In genomic region chr10:26801274-26801673, GRCh38 we compare ENCODE assay signal across 31 cellular contexts.
"Had no signal": no experiment of that assay in that cellular context is flagged by ENCODE, and none has a peak within 500 bp of the region (broad histone marks: within the 10 kb centered on the region; RNA-seq: fewer than 3 reads in every experiment).

No MANE protein-coding gene starts in this region.

- H3K27me3 Mint-ChIP-seq: activated CD4-positive, alpha-beta T cell treated with anti-CD3 and anti-CD28 coated beads for 36 hours; activated CD8-positive, alpha-beta memory T cell treated with anti-CD3 and anti-CD28 coated beads, Interleukin-2, amount 10 ng/mL, durations not matched to agents 7 days and 5 days; naive thymus-derived CD8-positive, alpha-beta T cell had no signal

- ATAC-seq: activated CD4-positive, alpha-beta T cell treated with anti-CD3 and anti-CD28 coated beads for 36 hours; activated CD8-positive, alpha-beta memory T cell treated with anti-CD3 and anti-CD28 coated beads, Interleukin-2, amount 10 ng/mL, durations not matched to agents 7 days and 5 days; activated CD8-positive, alpha-beta T cell treated with anti-CD3 and anti-CD28 coated beads, Interleukin-2, amount 10 ng/mL, durations not matched to agents 7 days and 5 days; activated naive CD4-positive, alpha-beta T cell treated with anti-CD3 and anti-CD28 coated beads, Interleukin-2, amount 50 U/mL, for 72 hours; gastroesophageal sphincter; left cardiac atrium; left ventricle myocardium superior; naive thymus-derived CD8-positive, alpha-beta T cell had no signal

- H3K27ac ChIP-seq: cardiac muscle cell, coronary artery, gastroesophageal sphincter, hepatocyte, neural progenitor cell, right atrium auricular region, testis, transverse colon had no signal

- H3K4me3 Mint-ChIP-seq: activated CD4-positive, alpha-beta T cell treated with anti-CD3 and anti-CD28 coated beads for 36 hours; activated CD8-positive, alpha-beta memory T cell treated with anti-CD3 and anti-CD28 coated beads, Interleukin-2, amount 10 ng/mL, durations not matched to agents 7 days and 5 days; activated CD8-positive, alpha-beta T cell treated with anti-CD3 and anti-CD28 coated beads, Interleukin-2, amount 10 ng/mL, durations not matched to agents 7 days and 5 days; brain; neural progenitor cell; T-helper 2 cell treated with Interferon-gamma antibody and Interleukin-4, amounts not matched to agents 5 μg/mL and 100 μg/mL, for 36 hours had no signal

- H3K27ac Mint-ChIP-seq: activated CD8-positive, alpha-beta memory T cell treated with anti-CD3 and anti-CD28 coated beads, Interleukin-2, amount 10 ng/mL, durations not matched to agents 7 days and 5 days; activated CD8-positive, alpha-beta T cell treated with anti-CD3 and anti-CD28 coated beads, Interleukin-2, amount 10 ng/mL, durations not matched to agents 7 days and 5 days; activated T-helper 2 cell treated with anti-CD3 and anti-CD28 coated beads, Interferon-gamma antibody, Interleukin-2, Interleukin-4, amounts not matched to agents 10 μg/mL and 5 μg/mL and 100 μg/mL, durations not matched to agents 14 hours and 24 hours and 36 hours; neural progenitor cell; T-helper 2 cell treated with Interferon-gamma antibody and Interleukin-4, amounts not matched to agents 5 μg/mL and 100 μg/mL, for 36 hours had no signal

- H3K36me3 ChIP-seq: cardiac muscle cell, gastroesophageal sphincter, right atrium auricular region, transverse colon had no signal

- H3K27me3 ChIP-seq: cardiac muscle cell, dorsolateral prefrontal cortex, gastroesophageal sphincter, hepatocyte, neural progenitor cell, right atrium auricular region, testis, transverse colon had no signal

- H3K9me3 Mint-ChIP-seq: activated naive CD4-positive, alpha-beta T cell treated with anti-CD3 and anti-CD28 coated beads, Interleukin-2, amount 50 U/mL, for 72 hours; naive thymus-derived CD8-positive, alpha-beta T cell; T-helper 2 cell treated with Interferon-gamma antibody and Interleukin-4, amounts not matched to agents 5 μg/mL and 100 μg/mL, for 36 hours had no signal

- H3K4me3 ChIP-seq: cardiac muscle cell, coronary artery, dorsolateral prefrontal cortex, gastroesophageal sphincter, hepatocyte, neural progenitor cell, right atrium auricular region, smooth muscle cell, testis, transverse colon had no signal

- H3K9ac ChIP-seq: neural progenitor cell had no signal

- H3K4me1 ChIP-seq: testis had no signal

- H3K4me2 ChIP-seq: hepatocyte, neural progenitor cell, smooth muscle cell had no signal

- DNase-seq: activated CD4-positive, alpha-beta T cell treated with anti-CD3 and anti-CD28 coated beads for 36 hours; activated CD4-positive, CD25-positive, alpha-beta regulatory T cell; activated CD8-positive, alpha-beta memory T cell treated with anti-CD3 and anti-CD28 coated beads, Interleukin-2, amount 10 ng/mL, durations not matched to agents 7 days and 5 days; activated CD8-positive, alpha-beta T cell treated with anti-CD3 and anti-CD28 coated beads, Interleukin-2, amount 10 ng/mL, durations not matched to agents 7 days and 5 days; activated naive CD4-positive, alpha-beta T cell; activated T-cell treated with anti-CD3 and anti-CD28 coated beads, Interleukin-2, amount 50 U/mL, for 48 hours; aorta; dorsolateral prefrontal cortex; effector memory CD4-positive, alpha-beta T cell; erythroblast; left cardiac atrium; left ventricle myocardium superior; mammary epithelial cell; midbrain; naive thymus-derived CD8-positive, alpha-beta T cell; stimulated activated CD4-positive, alpha-beta T cell treated with anti-CD3 and anti-CD28 coated beads, Interleukin-15, amount 100 ng/mL, for 24 hours; stimulated activated CD4-positive, alpha-beta T cell treated with anti-CD3 and anti-CD28 coated beads, Interleukin-2, amount 100 ng/mL, for 24 hours; stimulated activated naive CD4-positive, alpha-beta T cell treated with Interleukin-2 at 50 U/mL for 16 hours; testis; transverse colon had no signal

- H3K9me3 ChIP-seq: testis, transverse colon had no signal

- H2AFZ ChIP-seq: hepatocyte, neural progenitor cell had no signal
